Comparison of ENCODE assay signal across 1 cellular context in genomic region chr15:70427120-70427519, GRCh38.
TF ChIP-seq lines count a peak whose summit lies in the region.

No MANE protein-coding gene starts in this region.

TF ChIP-seq in SK-N-SH treated with all-trans-retinoic acid at 6 μM for 48 hours, 23 proteins besides CTCF, POLR2A, EP300 and RAD21 (continued from another document):
- TF ChIP-seq TSHZ2 (CRISPR knock-in tag; IDR thresholded peaks at IDR 0.05), result no peak
- TF ChIP-seq GLIS3 (CRISPR knock-in tag; IDR thresholded peaks at IDR 0.05), result no peak
- no peak for TF ChIP-seq CREB5 (CRISPR knock-in tag; IDR thresholded peaks at IDR 0.05; ENCODE audit: low read depth)
